Comparison of ENCODE assay signal across 24 cellular contexts in genomic region chr10:26093229-26093628, GRCh38.
"Had no signal": no experiment of that assay in that cellular context is flagged by ENCODE, and none has a peak within 500 bp of the region (broad histone marks: within the 10 kb centered on the region; RNA-seq: fewer than 3 reads in every experiment).

No MANE protein-coding gene starts in this region.

- ATAC-seq: effector memory CD8-positive, alpha-beta T cell; esophagus mucosa; gastrocnemius medialis; heart right ventricle; left cardiac atrium; left lung; left ventricle myocardium superior; lower lobe of right lung; mucosa of descending colon had no signal

- H3K4me1 Mint-ChIP-seq: endodermal cell, mesothelial cell of epicardium had no signal

- DNase-seq: colonic mucosa; cortex of kidney; effector CD8-positive, alpha-beta T cell; effector memory CD8-positive, alpha-beta T cell; endodermal cell; erythroblast; esophagus squamous epithelium; foreskin fibroblast; foreskin melanocyte; gastrocnemius medialis; glutamatergic neuron; head of caudate nucleus; heart right ventricle; hippocampal formation; left cardiac atrium; left lung; left ventricle myocardium superior; lower lobe of right lung; mesenchymal stem cell; mucosa of descending colon; naive B cell had no signal

- H3K36me3 Mint-ChIP-seq: mesothelial cell of epicardium, naive B cell had no signal

- H3K9me3 Mint-ChIP-seq: dendritic cell treated with granulocyte-macrophage colony-stimulating factor and Interleukin-4, amounts not matched to agents 40 ng/mL and 50 ng/mL, for 4 days; mesothelial cell of epicardium had no signal

- H3K27ac Mint-ChIP-seq: dendritic cell treated with granulocyte-macrophage colony-stimulating factor and Interleukin-4, amounts not matched to agents 40 ng/mL and 50 ng/mL, for 4 days; effector memory CD8-positive, alpha-beta T cell; endodermal cell; mesothelial cell of epicardium; naive B cell had no signal

- H3K4me3 Mint-ChIP-seq: dendritic cell treated with granulocyte-macrophage colony-stimulating factor and Interleukin-4, amounts not matched to agents 40 ng/mL and 50 ng/mL, for 4 days; effector memory CD8-positive, alpha-beta T cell; endodermal cell; mesothelial cell of epicardium; naive B cell had no signal

- H3K27me3 Mint-ChIP-seq: dendritic cell treated with granulocyte-macrophage colony-stimulating factor and Interleukin-4, amounts not matched to agents 40 ng/mL and 50 ng/mL, for 4 days; effector memory CD8-positive, alpha-beta T cell; naive B cell had no signal
